ENCODE assay signal across 24 cellular contexts in the genomic region with DNA sequence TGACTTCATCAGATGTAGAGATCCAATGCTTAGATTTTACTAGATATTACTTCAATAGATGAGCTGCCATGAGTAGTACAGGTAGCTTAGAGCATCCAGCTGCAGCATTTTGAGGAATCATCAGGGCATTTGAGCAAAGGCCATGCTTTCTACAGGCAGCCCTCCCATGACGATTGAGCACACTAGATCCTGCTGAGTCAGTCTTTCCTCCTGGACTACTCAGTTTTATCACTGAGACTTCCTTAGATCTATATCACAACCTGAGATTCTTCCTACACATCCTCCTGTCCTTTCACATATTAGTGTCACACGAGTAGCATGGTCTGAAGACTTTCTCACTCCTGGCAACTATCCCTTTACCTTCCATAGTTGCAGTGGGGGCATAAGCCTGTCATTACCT.
DNase-seq lines count a peak whose midpoint lies in the region; ATAC-seq, FAIRE-seq and TF ChIP-seq lines count a peak whose summit lies in the region.
"Had no signal": no experiment of that assay in that cellular context is flagged by ENCODE, and none has a peak within 500 bp of the region (broad histone marks: within the 10 kb centered on the region; RNA-seq: fewer than 3 reads in every experiment).

No MANE protein-coding gene starts in this region.

- intact Hi-C loops in HepG2 (cut with micrococcal nuclease; ENCODE audit: unreplicated experiment) = no loop called here
- intact Hi-C loops in right lobe of liver (cut with DNase I) = no loop called here
- intact Hi-C loops in dorsolateral prefrontal cortex (cut with DNase I) = no loop called here

- TF ChIP-seq POLR2A in HepG2 (IDR thresholded peaks at IDR 0.05; ENCODE audit: insufficient read depth in 1 of 2, low read depth in 2 of 2, low read length in 2 of 2) = no peak
- TF ChIP-seq POLR2A in right lobe of liver (IDR thresholded peaks at IDR 0.05) = no peak

- TF ChIP-seq RAD21 in HepG2 (CRISPR knock-in tag; IDR thresholded peaks at IDR 0.05) = no peak

- no peak for FAIRE-seq in HepG2 (lab: Jason Lieb, UNC)
- FAIRE-seq: D721Med, G401.6, GM12891, GM19239, H54, HTR-8/SVneo had no signal

- ATAC-seq in HepG2 (no peak), right lobe of liver (no peak)

- H2AFZ ChIP-seq in HepG2 (ENCODE audit: low read length) (no peak overlapping the region), Karpas-422 (ENCODE audit: low read length) (peak overlapping the region; percentile 53), SU-DHL-6 (ENCODE audit: low read depth, low read length, severe bottlenecking) (peak overlapping the region; percentile 16)

- H3K4me1 ChIP-seq in HepG2 (ENCODE audit: insufficient read depth, low read length) (no peaks in the 10 kb centered on the region), right lobe of liver (no peaks in the 10 kb centered on the region), Karpas-422 (ENCODE audit: low read length) (peaks cover 4% of the 10 kb centered on the region; the same call in 1 of the 2 replicates)
- H3K4me1 ChIP-seq: Caco-2 had no signal

- under 1% methylated on average over 2 of the region's 2 CpGs for WGBS in HepG2 (ENCODE audit: low lambda C conversion rate)
- WGBS in right lobe of liver (ENCODE audit: insufficient coverage, low coverage, low lambda C conversion rate, missing lambda C conversion rate) = 23% methylated on average over 2 of the region's 2 CpGs

- H4K20me1 ChIP-seq in HepG2 (ENCODE audit: insufficient read depth, low read length) (no peaks in the 10 kb centered on the region), Karpas-422 (ENCODE audit: insufficient read depth, low read depth, low read length) (no peaks in the 10 kb centered on the region), SU-DHL-6 (ENCODE audit: low read depth, low read length) (no peaks in the 10 kb centered on the region)

- no peak overlapping the region for H3K9ac ChIP-seq in HepG2 (ENCODE audit: insufficient read depth, low read depth, low read length)
- no peak overlapping the region for H3K9ac ChIP-seq in Karpas-422 (ENCODE audit: low read length)
- no peak overlapping the region for H3K9ac ChIP-seq in SU-DHL-6 (ENCODE audit: low read length)

- in situ Hi-C loops in HepG2 (cut with HindIII; ENCODE audit: extremely low pct_ligation_motif_present, low pct_unique_long_range_greater_than_20kb) (no loop called here), ACHN (cut with HindIII; ENCODE audit: low pct_ligation_motif_present, low pct_unique_long_range_greater_than_20kb, low sequenced_read_pairs) (no loop called here)

- H3K4me3 ChIP-seq in HepG2 (replicated peaks in 1 of 3; ENCODE audit: insufficient read depth in 1 of 3, low read depth in 2 of 3, low read length in 3 of 3) (no peak overlapping the region), right lobe of liver (no peak overlapping the region), Karpas-422 (ENCODE audit: low read length) (no peak overlapping the region), SU-DHL-6 (ENCODE audit: insufficient read depth, low read length, poor library complexity, severe bottlenecking) (no peak overlapping the region), dorsolateral prefrontal cortex (no peak overlapping the region)

- H3K9me2 ChIP-seq in Karpas-422 (replicated peaks; ENCODE audit: insufficient read depth, low read length) = no peaks in the 10 kb centered on the region
- H3K9me2 ChIP-seq in SU-DHL-6 (replicated peaks; ENCODE audit: insufficient read depth, low read length) = no peaks in the 10 kb centered on the region

- TF ChIP-seq EP300 in HepG2 (IDR thresholded peaks at IDR 0.05; ENCODE audit: low read depth in 2 of 2, low read length in 2 of 2) = no peak
- TF ChIP-seq EP300 in HepG2 (CRISPR knock-in tag; IDR thresholded peaks at IDR 0.05; ENCODE audit: borderline replicate concordance) = no peak

- H3K79me2 ChIP-seq in HepG2 (ENCODE audit: insufficient read depth, low read length) (no peaks in the 10 kb centered on the region), Karpas-422 (ENCODE audit: low read length) (no peaks in the 10 kb centered on the region), SU-DHL-6 (ENCODE audit: insufficient read depth, low read length) (no peaks in the 10 kb centered on the region)

- POLR2A ChIA-PET in HepG2 (lab: Yijun Ruan, JAX) = no interaction called here

- peaks cover 92% of the 10 kb centered on the region for H3K9me3 ChIP-seq in HepG2 (ENCODE audit: low read length)
- H3K9me3 ChIP-seq in right lobe of liver = no peaks in the 10 kb centered on the region
- no peaks in the 10 kb centered on the region for H3K9me3 ChIP-seq in Karpas-422 (ENCODE audit: low read length)
- H3K9me3 ChIP-seq in SU-DHL-6 (ENCODE audit: insufficient read depth, low read length) = no peaks in the 10 kb centered on the region
- H3K9me3 ChIP-seq: Caco-2 had no signal

- H3K27ac ChIP-seq in HepG2 (ENCODE audit: extremely low read length, insufficient read depth, low read length) (no peak overlapping the region), right lobe of liver (no peak overlapping the region), Karpas-422 (ENCODE audit: low read length) (no peak overlapping the region), SU-DHL-6 (ENCODE audit: low read depth, low read length) (no peak overlapping the region), dorsolateral prefrontal cortex (no peak overlapping the region)
- H3K27ac ChIP-seq: C4-2B, HL-60 had no signal

- TF ChIP-seq CTCF in HepG2 (CRISPR knock-in tag; IDR thresholded peaks at IDR 0.05) (no peak), right lobe of liver (IDR thresholded peaks at IDR 0.05) (no peak), SU-DHL-6 (IDR thresholded peaks at IDR 0.05; ENCODE audit: insufficient read depth, low read length, poor library complexity, severe bottlenecking) (no peak), dorsolateral prefrontal cortex (IDR thresholded peaks at IDR 0.05 in 54 of 56, conservative IDR thresholded peaks at IDR 0.05 in 2 of 56; ENCODE audit: low read depth in 1 of 56, partially characterized antibody in 56 of 56) (no peak)

- CTCF ChIA-PET in HepG2 (lab: Yijun Ruan, JAX; ENCODE audit: low intra/inter-chr PET ratio, low total read pairs) = no interaction called here

- H3K4me2 ChIP-seq in HepG2 (ENCODE audit: low read depth, low read length) (no peak overlapping the region), Karpas-422 (ENCODE audit: low read depth, low read length, poor library complexity, severe bottlenecking) (no peak overlapping the region), SU-DHL-6 (ENCODE audit: low read depth, low read length, poor library complexity, severe bottlenecking) (no peak overlapping the region)

- H3F3A ChIP-seq in SU-DHL-6 (ENCODE audit: insufficient read depth) = no peaks in the 10 kb centered on the region

- no peaks in the 10 kb centered on the region for H3K27me3 ChIP-seq in HepG2 (ENCODE audit: control insufficient read depth in 1 of 2, insufficient read depth in 2 of 2, low read length in 2 of 2)
- no peaks in the 10 kb centered on the region for H3K27me3 ChIP-seq in right lobe of liver
- H3K27me3 ChIP-seq in Karpas-422 (ENCODE audit: low read length) = no peaks in the 10 kb centered on the region
- H3K27me3 ChIP-seq in SU-DHL-6 (ENCODE audit: low read length) = no peaks in the 10 kb centered on the region
- no peaks in the 10 kb centered on the region for H3K27me3 ChIP-seq in dorsolateral prefrontal cortex

- DNase-seq in HepG2 (ENCODE audit: low spot score) = no peak
- DNase-seq in right lobe of liver = no peak
- DNase-seq in Karpas-422 = no peak
- no peak for DNase-seq in DMS 273 (lab: John Stamatoyannopoulos, UW; ENCODE audit: unreplicated experiment)
- DNase-seq in NCI-H345 treated with DMSO at 0.1 percent for 48 hours (lab: John Stamatoyannopoulos, UW; ENCODE audit: unreplicated experiment) = no peak
- no peak for DNase-seq in ACHN
- no peak for DNase-seq in dorsolateral prefrontal cortex
- DNase-seq: AML-193; Caco-2; CD4-positive, alpha-beta T cell; DMS153; DND-41; EL; HCEC 1CT; KG1 had no signal

- no TSS peak for BruUV-seq in HepG2 (replicated peaks; lab: Mats Ljungman, UMichigan)

- H3K36me3 ChIP-seq in HepG2 (replicated peaks in 1 of 2; ENCODE audit: control insufficient read depth in 1 of 2, insufficient read depth in 2 of 2, low read length in 2 of 2) (no peaks in the 10 kb centered on the region), right lobe of liver (no peaks in the 10 kb centered on the region), Karpas-422 (ENCODE audit: insufficient read depth, low read length) (no peaks in the 10 kb centered on the region), SU-DHL-6 (ENCODE audit: low read length) (no peaks in the 10 kb centered on the region; the same call in 1 of the 2 replicates)

TF ChIP-seq in HepG2, 621 proteins besides CTCF, POLR2A, EP300 and RAD21 (continues in another document):
- TF ChIP-seq IRF2 (CRISPR knock-in tag; IDR thresholded peaks at IDR 0.05) = no peak
- no peak for TF ChIP-seq ZSCAN9 (CRISPR knock-in tag; IDR thresholded peaks at IDR 0.05; ENCODE audit: borderline replicate concordance)
- TF ChIP-seq ZBTB3 (CRISPR knock-in tag; IDR thresholded peaks at IDR 0.05; ENCODE audit: borderline replicate concordance, low read depth) = no peak
- no peak for TF ChIP-seq MAF1 (CRISPR knock-in tag; IDR thresholded peaks at IDR 0.05; ENCODE audit: borderline replicate concordance)
- 0 out of 2 replicates have a peak, but pooled peaks have one; percentile 38 for TF ChIP-seq THYN1 (CRISPR knock-in tag; IDR thresholded peaks at IDR 0.05; ENCODE audit: borderline replicate concordance, low read depth)
- peak; percentile 75 for TF ChIP-seq MAFG (CRISPR knock-in tag; IDR thresholded peaks at IDR 0.05)
- TF ChIP-seq MAFF (IDR thresholded peaks at IDR 0.05; ENCODE audit: low read depth, low read length) = peak; percentile 99
- TF ChIP-seq MAFK (conservative IDR thresholded peaks at IDR 0.05 in 1 of 2, IDR thresholded peaks at IDR 0.05 in 1 of 2; ENCODE audit: low read length in 2 of 2) = peak; percentile 99 to 100
